ENCODE assay signal across 18 cellular contexts in genomic region chr12:86948851-86949250, GRCh38.
DNase-seq lines count a peak whose midpoint lies in the region; ATAC-seq and TF ChIP-seq lines count a peak whose summit lies in the region.
"Had no signal": no experiment of that assay in that cellular context is flagged by ENCODE, and none has a peak within 500 bp of the region (broad histone marks: within the 10 kb centered on the region; RNA-seq: fewer than 3 reads in every experiment).

No MANE protein-coding gene starts in this region.

- H2AFZ ChIP-seq in hepatocyte: no peak overlapping the region

- no peaks in the 10 kb centered on the region for H3K79me2 ChIP-seq in hepatocyte

- TF ChIP-seq POLR2A in breast epithelium (IDR thresholded peaks at IDR 0.05): no peak

- no peaks in the 10 kb centered on the region for H3K27me3 Mint-ChIP-seq in MCF 10A (ENCODE audit: insufficient read depth, unreplicated experiment)
- H3K27me3 Mint-ChIP-seq: CD4-positive, alpha-beta T cell; IgD-negative memory B cell had no signal

- H3K27ac ChIP-seq in breast epithelium (no peak overlapping the region), coronary artery (no peak overlapping the region), hepatocyte (no peak overlapping the region)

- H3K4me2 ChIP-seq in hepatocyte: no peak overlapping the region

- no peaks in the 10 kb centered on the region for H3K9me3 ChIP-seq in breast epithelium
- no peaks in the 10 kb centered on the region for H3K9me3 ChIP-seq in hepatocyte (ENCODE audit: low read depth)
- H3K9me3 ChIP-seq: BE2C had no signal

- H3K4me1 ChIP-seq in breast epithelium (no peaks in the 10 kb centered on the region), hepatocyte (ENCODE audit: insufficient read depth) (no peaks in the 10 kb centered on the region)

- H3K36me3 ChIP-seq in breast epithelium: no peaks in the 10 kb centered on the region
- H3K36me3 ChIP-seq in hepatocyte (replicated peaks; ENCODE audit: insufficient read depth, low read depth): no peaks in the 10 kb centered on the region
- H3K36me3 ChIP-seq: BE2C had no signal

- no peak for ATAC-seq in HG03520 (IDR thresholded peaks at IDR 0.05; ENCODE audit: unreplicated experiment)

- intact Hi-C loops in MCF 10A (cut with micrococcal nuclease) (no loop called here), breast epithelium (cut with DNase I; ENCODE audit: low total_unique reads) (no loop called here)

- H3K4me1 Mint-ChIP-seq in MCF 10A (ENCODE audit: insufficient read depth, unreplicated experiment): peaks cover 11% of the 10 kb centered on the region
- H3K4me1 Mint-ChIP-seq: IgD-negative memory B cell had no signal

- no TSS peak for BruUV-seq in MCF 10A (replicated peaks; lab: Mats Ljungman, UMichigan)

- H3K4me3 ChIP-seq in breast epithelium: no peak overlapping the region
- H3K4me3 ChIP-seq in coronary artery: no peak overlapping the region
- no peak overlapping the region for H3K4me3 ChIP-seq in hepatocyte

- POLR2A ChIA-PET in MCF 10A (lab: Yijun Ruan, JAX): no interaction called here

- DNase-seq in MCF 10A (ENCODE audit: unreplicated experiment): peak; percentile 29
- no peak for DNase-seq in breast epithelium (ENCODE audit: low spot score in 2 of 2)
- peak; percentile 71 for DNase-seq in amniotic epithelial cell (ENCODE audit: low read depth)
- DNase-seq in fibroblast of peridontal ligament (ENCODE audit: extremely low read depth): peak; percentile 65
- no peak for DNase-seq in coronary artery (ENCODE audit: low spot score)
- no peak for DNase-seq in hepatocyte (ENCODE audit: low spot score)
- no peak for DNase-seq in activated CD4-positive, alpha-beta T cell treated with anti-CD3 and anti-CD28 coated beads for 48 hours
- DNase-seq: 8988T; BE2C; CD4-positive, alpha-beta T cell; DMS53; H7; NCI-H1048; NCI-H146; NCI-H2081; SHP77 treated with DMSO at 0.1 percent for 48 hours had no signal

- no peaks in the 10 kb centered on the region for H3K9me2 ChIP-seq in hepatocyte (replicated peaks; ENCODE audit: insufficient read depth)

- no peaks in the 10 kb centered on the region for H3K36me3 Mint-ChIP-seq in MCF 10A (ENCODE audit: insufficient read depth, unreplicated experiment)
- H3K36me3 Mint-ChIP-seq: IgD-negative memory B cell had no signal

- no peaks in the 10 kb centered on the region for H3K27me3 ChIP-seq in breast epithelium
- no peaks in the 10 kb centered on the region for H3K27me3 ChIP-seq in hepatocyte
- H3K27me3 ChIP-seq: BE2C had no signal

- CTCF ChIA-PET in MCF 10A (lab: Yijun Ruan, JAX): interaction anchor here (0.7 kb wide), 1 partner anchor 1024 kb away, joined by 3 read pairs; no protein-coding TSS in a partner anchor

- TF ChIP-seq CTCF in MCF 10A (IDR thresholded peaks at IDR 0.05; ENCODE audit: unreplicated experiment): no peak
- no peak for TF ChIP-seq CTCF in breast epithelium (IDR thresholded peaks at IDR 0.05)
- TF ChIP-seq CTCF in coronary artery (IDR thresholded peaks at IDR 0.05): no peak
- TF ChIP-seq CTCF in hepatocyte (IDR thresholded peaks at IDR 0.05; ENCODE audit: poor library complexity): no peak

- WGBS in hepatocyte (ENCODE audit: low lambda C conversion rate, missing lambda C conversion rate): 97% methylated on average over 1 of the region's 1 CpG

- no peaks in the 10 kb centered on the region for H3K9me3 Mint-ChIP-seq in MCF 10A (ENCODE audit: unreplicated experiment)
- H3K9me3 Mint-ChIP-seq: CD4-positive, alpha-beta T cell; IgD-negative memory B cell had no signal

- H3K27ac Mint-ChIP-seq in MCF 10A (ENCODE audit: low read depth, unreplicated experiment): no peak overlapping the region
- H3K27ac Mint-ChIP-seq: CD4-positive, alpha-beta T cell; IgD-negative memory B cell had no signal

- H4K20me1 ChIP-seq in hepatocyte (ENCODE audit: insufficient read depth, poor library complexity, severe bottlenecking): no peaks in the 10 kb centered on the region

- no peak overlapping the region for H3K4me3 Mint-ChIP-seq in MCF 10A (ENCODE audit: unreplicated experiment)
- H3K4me3 Mint-ChIP-seq: CD4-positive, alpha-beta T cell; IgD-negative memory B cell had no signal

Comparison
In these comparisons a context has a peak if more than half of its experiments do, and no peak if none do; other contexts are left out.
1. DNase-seq: peak in MCF 10A (single experiment), amniotic epithelial cell (single experiment) and fibroblast of peridontal ligament (single experiment); none in breast epithelium (0 of 2), coronary artery (single experiment), hepatocyte (single experiment) and activated CD4-positive, alpha-beta T cell treated with anti-CD3 and anti-CD28 coated beads for 48 hours (single experiment).